40 cellular contexts compared by ENCODE assay signal in genomic region chr3:116767726-116768125, GRCh38. TPM values are rescaled to one million over a fixed set of nuclear protein-coding genes. Genes with fewer than 3 reads are reported as not detected.
"Had no signal": no experiment of that assay in that cellular context is flagged by ENCODE, and none has a peak within 500 bp of the region (broad histone marks: within the 10 kb centered on the region; RNA-seq: fewer than 3 reads in every experiment).

No MANE protein-coding gene starts in this region.

- DNase-seq: activated effector memory CD4-positive, alpha-beta T cell treated with anti-CD3 and anti-CD28 coated beads, Interleukin-2, amount 50 U/mL, for 16 hours; activated effector memory CD4-positive, alpha-beta T cell treated with Interleukin-2 at 50 U/mL for 16 hours; activated gamma-delta T cell; activated gamma-delta T cell treated with Interleukin-2 at 50 U/mL for 16 hours; activated naive CD4-positive, alpha-beta T cell; activated naive CD4-positive, alpha-beta T cell treated with anti-CD3 and anti-CD28 coated beads for 36 hours; activated naive CD4-positive, alpha-beta T cell treated with anti-CD3 and anti-CD28 coated beads, Interleukin-2, amount 10 ng/mL, durations not matched to agents 7 days and 5 days; activated naive CD4-positive, alpha-beta T cell treated with anti-CD3 and anti-CD28 coated beads, Interleukin-2, amount 50 U/mL, for 16 hours; activated naive CD4-positive, alpha-beta T cell treated with Interleukin-2 at 50 U/mL for 16 hours; activated naive CD8-positive, alpha-beta T cell treated with anti-CD3 and anti-CD28 coated beads for 36 hours; activated naive CD8-positive, alpha-beta T cell treated with anti-CD3 and anti-CD28 coated beads, Interleukin-2, amount 10 ng/mL, durations not matched to agents 7 days and 5 days; activated naive CD8-positive, alpha-beta T cell treated with anti-CD3 and anti-CD28 coated beads, Interleukin-2, amount 50 U/mL, for 24 hours; activated T-cell treated with anti-CD3 and anti-CD28 coated beads for 4 hours; activated T-cell treated with anti-CD3 and anti-CD28 coated beads, Interleukin-2, amount 50 U/mL, for 1 hour; activated T-cell treated with anti-CD3 and anti-CD28 coated beads, Interleukin-2, amount 50 U/mL, for 24 hours; activated T-cell treated with anti-CD3 and anti-CD28 coated beads, Interleukin-2, amount 50 U/mL, for 4 hours; activated T-cell treated with anti-CD3 and anti-CD28 coated beads, Interleukin-2, amount 50 U/mL, for 48 hours; activated T-cell treated with anti-CD3 and anti-CD28 coated beads, Interleukin-2, amount 50 U/mL, for 72 hours; adrenal gland; amniotic stem cell; amygdala; anterior cingulate cortex; aorta; body of pancreas; brain microvascular endothelial cell; caudate nucleus; central memory CD4-positive, alpha-beta T cell; cerebellar nuclear complex had no signal

- H3K9me3 ChIP-seq: adrenal gland, ascending aorta, body of pancreas, breast epithelium had no signal

- FAIRE-seq: astrocyte, bronchial epithelial cell had no signal

- H3K27me3 ChIP-seq: adrenal gland, ascending aorta, body of pancreas, brain microvascular endothelial cell, breast epithelium, cardiac muscle cell had no signal

- H3K36me3 ChIP-seq: adrenal gland, ascending aorta, brain microvascular endothelial cell, breast epithelium, cardiac muscle cell had no signal

- H3K27ac ChIP-seq: adrenal gland, ascending aorta, body of pancreas, brain microvascular endothelial cell, breast epithelium, cardiac muscle cell had no signal

- H3K4me3 ChIP-seq: adrenal gland, ascending aorta, body of pancreas, breast epithelium, cardiac muscle cell had no signal

- H3K4me1 ChIP-seq: adrenal gland, ascending aorta, body of pancreas, breast epithelium had no signal

- ATAC-seq: activated naive CD4-positive, alpha-beta T cell treated with anti-CD3 and anti-CD28 coated beads, Interleukin-2, amount 50 U/mL, for 72 hours; activated naive CD8-positive, alpha-beta T cell treated with anti-CD3 and anti-CD28 coated beads, Interleukin-2, amount 50 U/mL, for 24 hours; activated T-cell treated with anti-CD3 and anti-CD28 coated beads, Interleukin-2, amount 50 U/mL, for 4 hours; activated T-cell treated with anti-CD3 and anti-CD28 coated beads, Interleukin-2, amount 50 U/mL, for 72 hours; activated T-helper 17 cell treated with anti-CD3 and anti-CD28 coated beads, Interleukin-2, amount 50 U/mL, for 72 hours; body of pancreas had no signal

RNA-seq across cellular contexts. Expression of gene TUSC7, which starts 58.1 kb away (rescaled TPM):
- total RNA-seq: activated naive CD4-positive, alpha-beta T cell treated with anti-CD3 and anti-CD28 coated beads for 36 hours; activated naive CD4-positive, alpha-beta T cell treated with anti-CD3 and anti-CD28 coated beads, Interleukin-2, amount 50 U/mL, for 72 hours; activated naive CD8-positive, alpha-beta T cell treated with anti-CD3 and anti-CD28 coated beads for 36 hours; activated naive CD8-positive, alpha-beta T cell treated with anti-CD3 and anti-CD28 coated beads, Interleukin-2, amount 10 ng/mL, durations not matched to agents 7 days and 5 days; activated T-cell treated with anti-CD3 and anti-CD28 coated beads, Interleukin-2, amount 50 U/mL, for 4 hours; activated T-cell treated with anti-CD3 and anti-CD28 coated beads, Interleukin-2, amount 50 U/mL, for 72 hours; activated T-helper 1 cell treated with anti-CD3 and anti-CD28 coated beads, Interleukin-12 subunit alpha, Interleukin-12 subunit beta, Interleukin-2, Interleukin-4 antibody, amounts not matched to agents 30 ng/mL and 10 ng/mL and 1 ng/mL, durations not matched to agents 14 hours and 24 hours and 36 hours; activated T-helper 17 cell treated with anti-CD3 and anti-CD28 coated beads, Interleukin-2, amount 50 U/mL, for 72 hours; activated T-helper 2 cell treated with anti-CD3 and anti-CD28 coated beads, Interferon-gamma antibody, Interleukin-2, Interleukin-4, amounts not matched to agents 10 μg/mL and 5 μg/mL and 100 μg/mL, durations not matched to agents 14 hours and 24 hours and 36 hours; adrenal gland; aorta; ascending aorta; astrocyte; body of pancreas; breast epithelium; bronchial epithelial cell; cardiac muscle cell; cardiac septum; cerebellum had no signal
- polyA plus RNA-seq: adipose tissue, adrenal gland, aorta had no signal
